Comparison of ENCODE assay signal across 16 cellular contexts in genomic region chr2:120018549-120018948, GRCh38.
"Had no signal": no experiment of that assay in that cellular context is flagged by ENCODE, and none has a peak within 500 bp of the region (broad histone marks: within the 10 kb centered on the region; RNA-seq: fewer than 3 reads in every experiment).

No MANE protein-coding gene starts in this region.

- H3K27ac ChIP-seq: colonic mucosa, foreskin keratinocyte, suprapubic skin, tibial nerve had no signal

- H3K36me3 Mint-ChIP-seq: natural killer cell; stimulated activated effector memory CD8-positive, alpha-beta T cell treated with anti-CD3 and anti-CD28 coated beads, Interleukin-12 subunit alpha, Interleukin-12 subunit beta, amount 100 ng/mL, for 72 hours had no signal

- ATAC-seq: foreskin keratinocyte; left cardiac atrium; mucosa of descending colon; natural killer cell; right cardiac atrium; stimulated activated effector memory CD8-positive, alpha-beta T cell treated with anti-CD3 and anti-CD28 coated beads, Interleukin-12 subunit alpha, Interleukin-12 subunit beta, amount 100 ng/mL, for 72 hours; stimulated activated naive CD8-positive, alpha-beta T cell treated with anti-CD3 and anti-CD28 coated beads, Interleukin-15, Interleukin-2, amounts not matched to agents 100 U/mL and 50 U/mL, for 24 hours had no signal

- DNase-seq: colonic mucosa; dermis blood vessel endothelial cell; foreskin keratinocyte; immature natural killer cell; kidney; left cardiac atrium; mammary epithelial cell; mucosa of descending colon; natural killer cell; right cardiac atrium; stimulated activated CD4-positive, alpha-beta T cell treated with anti-CD3 and anti-CD28 coated beads, Interleukin-4, amount 100 ng/mL, for 1 hour; stimulated activated CD8-positive, alpha-beta memory T cell treated with anti-CD3 and anti-CD28 coated beads, Interleukin-4, amount 100 ng/mL, for 48 hours; stimulated activated naive CD8-positive, alpha-beta T cell treated with anti-CD3 and anti-CD28 coated beads, Interleukin-15, Interleukin-2, amounts not matched to agents 100 U/mL and 50 U/mL, for 24 hours had no signal

- H3K9me3 ChIP-seq: colonic mucosa, mucosa of descending colon, suprapubic skin had no signal

- H3K36me3 ChIP-seq: colonic mucosa, suprapubic skin had no signal

- H3K4me1 ChIP-seq: colonic mucosa had no signal

- H3K9me3 Mint-ChIP-seq: natural killer cell; stimulated activated effector memory CD8-positive, alpha-beta T cell treated with anti-CD3 and anti-CD28 coated beads, Interleukin-12 subunit alpha, Interleukin-12 subunit beta, amount 100 ng/mL, for 72 hours had no signal

- H3K27me3 ChIP-seq: colonic mucosa, foreskin keratinocyte, suprapubic skin, tibial nerve had no signal

- H3K27ac Mint-ChIP-seq: immature natural killer cell; natural killer cell; stimulated activated effector memory CD8-positive, alpha-beta T cell treated with anti-CD3 and anti-CD28 coated beads, Interleukin-12 subunit alpha, Interleukin-12 subunit beta, amount 100 ng/mL, for 72 hours had no signal

- H3K4me3 Mint-ChIP-seq: immature natural killer cell; natural killer cell; stimulated activated effector memory CD8-positive, alpha-beta T cell treated with anti-CD3 and anti-CD28 coated beads, Interleukin-12 subunit alpha, Interleukin-12 subunit beta, amount 100 ng/mL, for 72 hours had no signal

- H3K4me3 ChIP-seq: colonic mucosa, mucosa of descending colon, suprapubic skin, tibial nerve had no signal
